In the genomic region with DNA sequence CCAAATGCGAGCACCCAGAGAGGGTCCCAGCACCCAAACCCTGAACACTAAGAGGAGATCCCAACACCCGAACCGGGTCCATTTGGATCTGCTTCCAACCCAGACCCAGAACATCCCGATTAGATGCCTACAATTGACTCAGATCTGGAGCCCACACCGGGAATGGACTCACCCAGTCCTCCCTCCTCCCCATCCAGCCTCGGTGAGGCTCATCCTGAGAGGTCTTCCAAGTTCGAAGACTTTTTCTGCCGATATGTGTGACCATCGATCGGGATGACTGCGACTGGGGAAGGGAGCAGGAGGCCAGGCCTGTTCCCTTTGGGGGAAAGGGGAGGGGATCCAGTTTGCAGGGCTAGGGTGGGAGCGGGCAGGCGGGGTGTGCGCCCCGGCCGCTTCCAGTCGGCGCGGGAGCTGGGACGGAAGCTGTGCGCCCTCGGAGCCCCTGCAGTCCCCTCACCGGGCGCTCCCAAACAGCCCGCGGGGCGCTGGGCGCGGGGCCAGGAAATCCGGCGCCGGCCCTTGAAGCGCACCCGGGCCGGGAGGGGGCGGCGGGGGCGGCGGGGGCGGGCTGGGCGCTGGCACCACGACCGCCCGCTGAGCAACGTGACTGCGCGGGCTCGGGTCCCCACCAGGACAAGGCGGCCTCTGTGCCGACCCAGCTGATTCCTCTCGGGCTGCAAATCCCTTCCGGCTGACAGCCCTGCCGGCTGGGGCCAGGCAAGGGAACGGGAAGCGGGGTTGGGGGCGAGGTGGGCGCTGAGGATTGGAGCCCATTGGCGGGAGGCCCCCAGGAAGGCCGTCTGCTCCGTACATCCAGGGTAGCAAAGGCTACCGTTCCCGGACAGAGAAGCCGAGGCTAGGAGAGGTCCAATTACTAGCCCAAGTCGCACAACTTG, we compare ENCODE assay signal across 8 cellular contexts.
DNase-seq lines count a peak whose midpoint lies in the region; ATAC-seq and TF ChIP-seq lines count a peak whose summit lies in the region.

No MANE protein-coding gene starts in this region.

- H3K36me3 ChIP-seq in ACC112 (ENCODE audit: insufficient read depth, low read length) (no peaks in the 10 kb centered on the region), H7 (replicated peaks; ENCODE audit: control insufficient read depth, insufficient read depth, low read length) (no peaks in the 10 kb centered on the region), kidney epithelial cell (ENCODE audit: control insufficient read depth, insufficient read depth, low read length) (no peaks in the 10 kb centered on the region), thyroid gland (no peaks in the 10 kb centered on the region)

- TF ChIP-seq CTCF in astrocyte of the cerebellum (IDR thresholded peaks at IDR 0.05; ENCODE audit: low read depth, low read length, missing control alignments) = no peak
- no peak for TF ChIP-seq CTCF in kidney epithelial cell (IDR thresholded peaks at IDR 0.05; ENCODE audit: insufficient read depth, low read length, poor library complexity, severe bottlenecking)
- TF ChIP-seq CTCF in thyroid gland (IDR thresholded peaks at IDR 0.05) = no peak
- TF ChIP-seq CTCF in GM10266 (IDR thresholded peaks at IDR 0.05; ENCODE audit: control insufficient read depth, insufficient read depth, low read depth, missing control alignments) = no peak

- in situ Hi-C loops in astrocyte of the cerebellum (cut with HindIII; ENCODE audit: low sequenced_read_pairs) = no loop called here

- H3K27ac ChIP-seq in ACC112 (ENCODE audit: low read depth, low read length) (no peak overlapping the region), thyroid gland (no peak overlapping the region)

- H3K9me3 ChIP-seq in thyroid gland = no peaks in the 10 kb centered on the region

- H3K27me3 ChIP-seq in ACC112 (ENCODE audit: insufficient read depth, low read length) (0 out of 2 replicates have a peak, but pooled peaks cover 12% of the 10 kb centered on the region), H7 (ENCODE audit: control insufficient read depth, insufficient read depth, low read length) (no peaks in the 10 kb centered on the region), kidney epithelial cell (ENCODE audit: control insufficient read depth, insufficient read depth, low read length) (no peaks in the 10 kb centered on the region), thyroid gland (no peaks in the 10 kb centered on the region)

- WGBS in thyroid gland, 2 donors = 31 to 33% methylated on average over 23 to 25 of the region's 64 CpGs

- DNase-seq in H7 (peak; percentile 86), astrocyte of the cerebellum (ENCODE audit: low read depth) (no peak), kidney epithelial cell (ENCODE audit: low read depth) (no peak), thyroid gland (peak; percentile 45 to 57), GM10266 (ENCODE audit: extremely low spot score) (no peak)

- no peaks in the 10 kb centered on the region for H3K4me1 ChIP-seq in ACC112 (ENCODE audit: control insufficient read depth, insufficient read depth, low read length, unreplicated experiment)
- H3K4me1 ChIP-seq in thyroid gland = peaks cover 3 to 16% of the 10 kb centered on the region in 2 donors

- intact Hi-C loops in thyroid gland (cut with DNase I) = no loop called here

- TF ChIP-seq POLR2A in thyroid gland (IDR thresholded peaks at IDR 0.05) = no peak

- ATAC-seq in GM19035 (IDR thresholded peaks at IDR 0.05; ENCODE audit: unreplicated experiment) (no peak), HG03045 (IDR thresholded peaks at IDR 0.05; ENCODE audit: unreplicated experiment) (no peak)

- peak overlapping the region; percentile 67 for H2AFZ ChIP-seq in ACC112 (ENCODE audit: low read length, unreplicated experiment)

- H3K4me3 ChIP-seq in ACC112 (ENCODE audit: low read depth, low read length) = peak overlapping the region; percentile 62
- no peak overlapping the region; the same call in 1 of the 2 replicates for H3K4me3 ChIP-seq in H7 (ENCODE audit: insufficient read depth, low read depth, low read length)
- H3K4me3 ChIP-seq in astrocyte of the cerebellum (ENCODE audit: low read depth, low read length) = peak overlapping the region; percentile 6
- H3K4me3 ChIP-seq in kidney epithelial cell (ENCODE audit: low read depth, low read length) = peak overlapping the region; percentile 30
- H3K4me3 ChIP-seq in thyroid gland (replicated peaks in 1 of 3) = peak overlapping the region in 1 of 3 donors; percentile 23

- no peaks in the 10 kb centered on the region for H3K79me2 ChIP-seq in ACC112 (ENCODE audit: control insufficient read depth, insufficient read depth, low read length, unreplicated experiment)

Comparison
In these comparisons a context has a peak if more than half of its experiments do, and no peak if none do; other contexts are left out.
1. DNase-seq: peak in H7 (single experiment) and thyroid gland (2 of 2); none in astrocyte of the cerebellum (single experiment), kidney epithelial cell (single experiment) and GM10266 (single experiment).